In the genomic region with DNA sequence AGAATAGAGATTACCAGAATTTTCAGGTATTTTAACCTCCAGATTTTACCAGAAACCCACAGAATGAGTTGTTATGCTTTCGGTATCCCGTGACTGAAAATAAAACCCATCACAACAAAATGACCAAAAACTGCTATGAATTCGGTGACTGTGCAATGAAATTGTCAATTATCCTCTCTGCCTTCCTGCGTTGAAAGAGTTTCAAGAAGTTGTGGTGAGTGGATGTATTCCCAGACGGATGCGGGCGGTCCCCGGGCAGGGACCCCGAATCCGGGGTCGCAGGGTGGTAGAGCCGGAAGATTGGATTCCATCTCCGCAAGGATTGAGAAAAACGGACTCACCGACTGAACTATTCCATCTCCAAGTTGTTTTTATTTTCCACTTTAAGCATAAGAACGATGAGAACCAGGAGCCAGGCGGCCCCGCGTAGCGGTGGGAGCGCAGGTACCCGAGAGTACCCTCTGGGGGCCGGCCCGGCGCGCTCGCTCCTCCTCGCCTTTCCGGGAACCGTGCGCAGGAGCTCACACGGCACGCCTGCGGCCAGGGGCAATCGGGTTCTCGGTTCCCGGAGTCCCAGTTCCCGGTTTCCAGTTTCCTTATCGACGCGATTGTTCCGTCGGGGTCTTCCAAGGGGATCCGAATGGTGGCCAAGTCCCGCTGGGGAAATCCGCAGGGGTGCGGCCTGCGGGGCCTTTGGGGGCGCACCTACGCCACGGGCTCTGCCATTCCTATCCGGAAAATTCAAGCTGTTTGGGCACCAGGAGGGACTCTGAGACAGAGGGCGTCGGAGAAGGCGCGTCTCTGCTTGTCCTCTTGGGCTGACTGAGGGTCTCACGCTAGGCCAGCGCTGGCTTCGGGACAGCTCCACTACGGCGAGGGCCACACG, we compare ENCODE assay signal across 10 cellular contexts.
DNase-seq lines count a peak whose midpoint lies in the region; ATAC-seq, FAIRE-seq and TF ChIP-seq lines count a peak whose summit lies in the region.
"Had no signal": no experiment of that assay in that cellular context is flagged by ENCODE, and none has a peak within 500 bp of the region (broad histone marks: within the 10 kb centered on the region; RNA-seq: fewer than 3 reads in every experiment).

No MANE protein-coding gene starts in this region.

- TF ChIP-seq RAD21 in HepG2 (CRISPR knock-in tag; IDR thresholded peaks at IDR 0.05): no peak

- H3K27me3 Mint-ChIP-seq in astrocyte (ENCODE audit: low read depth, unreplicated experiment): peaks cover 56% of the 10 kb centered on the region
- H3K27me3 Mint-ChIP-seq in type B pancreatic cell: peaks cover 70% of the 10 kb centered on the region

- H3K9ac ChIP-seq in HepG2 (ENCODE audit: insufficient read depth, low read depth, low read length) (no peak overlapping the region), astrocyte (ENCODE audit: low read length) (peak overlapping the region; percentile 37), mesendoderm (ENCODE audit: low read length) (peak overlapping the region; percentile 44)
- H3K9ac ChIP-seq: BLaER1 had no signal

- intact Hi-C loops in right lobe of liver (cut with DNase I): no loop called here
- intact Hi-C loops in HepG2 (cut with micrococcal nuclease; ENCODE audit: unreplicated experiment): no loop called here

- H4K5ac ChIP-seq in mesendoderm (ENCODE audit: low read length): no peak overlapping the region

- TF ChIP-seq CTCF in right lobe of liver (IDR thresholded peaks at IDR 0.05) (no peak), HepG2 (CRISPR knock-in tag; IDR thresholded peaks at IDR 0.05) (no peak), astrocyte (IDR thresholded peaks at IDR 0.05; ENCODE audit: insufficient read depth, low read depth, low read length) (no peak), type B pancreatic cell (conservative IDR thresholded peaks at IDR 0.05) (no peak)

- no peak overlapping the region for H3K4me2 ChIP-seq in HepG2 (ENCODE audit: low read depth, low read length)
- H3K4me2 ChIP-seq in astrocyte (ENCODE audit: low read length): peak overlapping the region; percentile 87
- peak overlapping the region; percentile 73 for H3K4me2 ChIP-seq in mesendoderm (ENCODE audit: low read length)
- H3K4me2 ChIP-seq: BLaER1 had no signal

- peak overlapping the region; percentile 73 for H3K56ac ChIP-seq in mesendoderm (ENCODE audit: low read length)

- no peak overlapping the region for H2AK5ac ChIP-seq in mesendoderm (ENCODE audit: low read length)

- FAIRE-seq in HepG2 (lab: Jason Lieb, UNC) (no peak), astrocyte (lab: Jason Lieb, UNC) (peak; percentile 55)

- H3K27ac ChIP-seq in right lobe of liver (no peak overlapping the region), HepG2 (ENCODE audit: extremely low read length, insufficient read depth, low read length) (no peak overlapping the region), astrocyte (ENCODE audit: low read depth, low read length) (no peak overlapping the region), mesendoderm (ENCODE audit: low read depth, low read length) (no peak overlapping the region)
- H3K27ac ChIP-seq: BLaER1, SJSA1 had no signal

- H3K18ac ChIP-seq in mesendoderm (ENCODE audit: low read length): peak overlapping the region; percentile 23

- no peak for TF ChIP-seq POLR2A in right lobe of liver (IDR thresholded peaks at IDR 0.05)
- TF ChIP-seq POLR2A in HepG2 (IDR thresholded peaks at IDR 0.05; ENCODE audit: insufficient read depth in 1 of 2, low read depth in 2 of 2, low read length in 2 of 2): no peak

- no peak overlapping the region for H4K8ac ChIP-seq in mesendoderm (ENCODE audit: low read depth, low read length)

- ATAC-seq in right lobe of liver (peak; percentile 42 to 64 (median 54)), HepG2 (no peak), HG03460 (IDR thresholded peaks at IDR 0.05; ENCODE audit: unreplicated experiment) (no peak), HG03571 (IDR thresholded peaks at IDR 0.05; ENCODE audit: unreplicated experiment) (no peak)

- CTCF ChIA-PET in HepG2 (lab: Yijun Ruan, JAX; ENCODE audit: low intra/inter-chr PET ratio, low total read pairs): no interaction called here

- H4K20me1 ChIP-seq in HepG2 (ENCODE audit: insufficient read depth, low read length) (no peaks in the 10 kb centered on the region), astrocyte (ENCODE audit: insufficient read depth, low read length) (no peaks in the 10 kb centered on the region)
- H4K20me1 ChIP-seq: BLaER1 had no signal

- BruUV-seq in HepG2 (replicated peaks; lab: Mats Ljungman, UMichigan): no TSS peak

- no peak overlapping the region for H3K4ac ChIP-seq in mesendoderm (ENCODE audit: low read depth, low read length)

- TF ChIP-seq EP300 in HepG2 (IDR thresholded peaks at IDR 0.05; ENCODE audit: low read depth in 2 of 2, low read length in 2 of 2) (no peak), HepG2 (CRISPR knock-in tag; IDR thresholded peaks at IDR 0.05; ENCODE audit: borderline replicate concordance) (no peak)

- H3K79me1 ChIP-seq in mesendoderm (ENCODE audit: low read length): no peaks in the 10 kb centered on the region

- H2AFZ ChIP-seq in HepG2 (ENCODE audit: low read length) (no peak overlapping the region), astrocyte (ENCODE audit: low read depth, low read length) (peak overlapping the region; percentile 84)

- H3K27me3 ChIP-seq in right lobe of liver (peaks cover 7 to 19% of the 10 kb centered on the region in 2 donors), HepG2 (ENCODE audit: control insufficient read depth in 1 of 2, insufficient read depth in 2 of 2, low read length in 2 of 2) (peaks cover 5 to 13% of the 10 kb centered on the region in 2 experiments), astrocyte (ENCODE audit: insufficient read depth, low read length) (peaks cover 8% of the 10 kb centered on the region), mesendoderm (ENCODE audit: insufficient read depth, low read length, poor library complexity) (peaks cover 14% of the 10 kb centered on the region)
- H3K27me3 ChIP-seq: SJSA1 had no signal

- H3K4me3 Mint-ChIP-seq in astrocyte (ENCODE audit: unreplicated experiment) (peak overlapping the region; percentile 78), type B pancreatic cell (peak overlapping the region; percentile 84)

- no peak overlapping the region for H2BK5ac ChIP-seq in mesendoderm (ENCODE audit: low read length)

- H3K9me3 Mint-ChIP-seq in astrocyte (ENCODE audit: unreplicated experiment) (peaks cover 15% of the 10 kb centered on the region), type B pancreatic cell (peaks cover 4% of the 10 kb centered on the region)

- H3K79me2 ChIP-seq in HepG2 (ENCODE audit: insufficient read depth, low read length) (no peaks in the 10 kb centered on the region), astrocyte (ENCODE audit: insufficient read depth, low read length) (no peaks in the 10 kb centered on the region), mesendoderm (ENCODE audit: control insufficient read depth, insufficient read depth, low read length) (no peaks in the 10 kb centered on the region)

- DNase-seq in right lobe of liver: peak in 1 of 3 donors; percentile 43
- no peak for DNase-seq in HepG2 (ENCODE audit: low spot score)
- no peak for DNase-seq in astrocyte (ENCODE audit: low read depth)
- DNase-seq in mesendoderm: peak; percentile 34
- no peak for DNase-seq in type B pancreatic cell (ENCODE audit: extremely low spot score, unreplicated experiment)
- no peak for DNase-seq in NOMO-1 treated with dmso at 0.1 percent for 144 hours (lab: John Stamatoyannopoulos, UW; ENCODE audit: unreplicated experiment)

- H3K9me3 ChIP-seq in right lobe of liver: no peaks in the 10 kb centered on the region
- no peaks in the 10 kb centered on the region for H3K9me3 ChIP-seq in HepG2 (ENCODE audit: low read length)
- H3K9me3 ChIP-seq in astrocyte (ENCODE audit: insufficient read depth, low read depth, low read length): no peaks in the 10 kb centered on the region
- H3K9me3 ChIP-seq: SJSA1 had no signal

- 3% methylated on average over 26 of the region's 62 CpGs for WGBS in right lobe of liver (ENCODE audit: insufficient coverage, low coverage, low lambda C conversion rate, missing lambda C conversion rate)
- WGBS in HepG2 (ENCODE audit: low lambda C conversion rate): 78% methylated on average over 59 of the region's 62 CpGs
- WGBS in mesendoderm (ENCODE audit: extremely low coverage, insufficient coverage, low lambda C conversion rate): no CpG with 5 or more reads among the region's 62 CpGs

- H3K4me1 ChIP-seq in right lobe of liver (peaks cover 0 to 6% (median 0%) of the 10 kb centered on the region in 4 donors), HepG2 (ENCODE audit: insufficient read depth, low read length) (no peaks in the 10 kb centered on the region), astrocyte (ENCODE audit: insufficient read depth, low read length) (peaks cover 12% of the 10 kb centered on the region), mesendoderm (ENCODE audit: control insufficient read depth, low read depth, low read length) (peaks cover 5% of the 10 kb centered on the region)
- H3K4me1 ChIP-seq: BLaER1, SJSA1 had no signal

- POLR2A ChIA-PET in HepG2 (lab: Yijun Ruan, JAX): no interaction called here

- H3K27ac Mint-ChIP-seq in astrocyte (ENCODE audit: unreplicated experiment) (no peak overlapping the region), type B pancreatic cell (no peak overlapping the region)

- H2BK120ac ChIP-seq in mesendoderm (ENCODE audit: low read depth, low read length): no peak overlapping the region

- no peak overlapping the region for H2BK15ac ChIP-seq in mesendoderm (replicated peaks; ENCODE audit: low read depth)

- H3K4me1 Mint-ChIP-seq in astrocyte (ENCODE audit: low read depth, unreplicated experiment): no peaks in the 10 kb centered on the region
- H3K4me1 Mint-ChIP-seq in type B pancreatic cell (ENCODE audit: unreplicated experiment): no peaks in the 10 kb centered on the region

- H3K4me3 ChIP-seq in right lobe of liver (peak overlapping the region in 2 of 3 donors; percentile 4 to 32), HepG2 (replicated peaks in 1 of 3; ENCODE audit: insufficient read depth in 1 of 3, low read depth in 2 of 3, low read length in 3 of 3) (no peak overlapping the region), astrocyte (ENCODE audit: insufficient read depth, low read depth, low read length) (peak overlapping the region; percentile 58), mesendoderm (ENCODE audit: low read length) (no peak overlapping the region)
- H3K4me3 ChIP-seq: BLaER1, SJSA1 had no signal

- in situ Hi-C loops in HepG2 (cut with HindIII; ENCODE audit: extremely low pct_ligation_motif_present, low pct_unique_long_range_greater_than_20kb): no loop called here

- peaks cover 4% of the 10 kb centered on the region for H3K36me3 Mint-ChIP-seq in astrocyte (ENCODE audit: low read depth, unreplicated experiment)
- peaks cover 4% of the 10 kb centered on the region for H3K36me3 Mint-ChIP-seq in type B pancreatic cell

- H3K23ac ChIP-seq in mesendoderm (ENCODE audit: low read length): peak overlapping the region; percentile 59

- H3K36me3 ChIP-seq in right lobe of liver (no peaks in the 10 kb centered on the region), HepG2 (replicated peaks in 1 of 2; ENCODE audit: control insufficient read depth in 1 of 2, insufficient read depth in 2 of 2, low read length in 2 of 2) (no peaks in the 10 kb centered on the region), astrocyte (ENCODE audit: insufficient read depth, low read length) (no peaks in the 10 kb centered on the region), mesendoderm (ENCODE audit: control insufficient read depth, insufficient read depth, low read length) (no peaks in the 10 kb centered on the region)
- H3K36me3 ChIP-seq: BLaER1, SJSA1 had no signal

TF ChIP-seq in HepG2, 621 proteins besides CTCF, POLR2A, EP300 and RAD21 (continues in another document):
- no peak for TF ChIP-seq ZNF253 (CRISPR knock-in tag; IDR thresholded peaks at IDR 0.05; ENCODE audit: borderline replicate concordance)

Comparison
In these comparisons a context has a peak if more than half of its experiments do, and no peak if none do; other contexts are left out.
1. ATAC-seq: peak in right lobe of liver (4 of 4); none in HepG2 (single experiment), HG03460 (single experiment) and HG03571 (single experiment).
2. H3K4me3 ChIP-seq: peak in right lobe of liver (2 of 3) and astrocyte (single experiment); none in HepG2 (0 of 3) and mesendoderm (single experiment).